In the genomic region with DNA sequence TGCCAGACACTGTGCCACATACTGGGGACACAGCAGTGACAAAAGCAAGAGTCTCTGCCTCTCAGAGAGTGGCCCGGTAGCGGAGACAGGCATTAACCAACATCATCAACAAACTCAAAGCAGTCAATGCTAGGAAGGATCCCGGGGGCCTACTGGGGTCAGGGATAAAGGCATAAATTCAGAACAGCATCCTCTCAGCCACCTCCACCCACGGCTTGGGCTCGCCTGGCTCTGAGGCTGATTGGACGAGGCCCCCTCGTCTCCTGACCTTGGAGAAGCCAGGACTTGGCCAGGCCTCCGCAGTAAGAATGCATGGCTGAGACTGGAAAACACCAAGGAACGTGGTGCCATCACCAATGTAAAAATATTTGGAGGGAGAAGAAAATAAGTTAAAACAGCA, we compare ENCODE assay signal across 15 cellular contexts.
DNase-seq lines count a peak whose midpoint lies in the region; ATAC-seq and TF ChIP-seq lines count a peak whose summit lies in the region.
"Had no signal": no experiment of that assay in that cellular context is flagged by ENCODE, and none has a peak within 500 bp of the region (broad histone marks: within the 10 kb centered on the region; RNA-seq: fewer than 3 reads in every experiment).

No MANE protein-coding gene starts in this region.

- CTCF ChIA-PET in RWPE1 (lab: Yijun Ruan, JAX): no interaction called here

- ATAC-seq in left ventricle myocardium superior (no peak), HG03045 (IDR thresholded peaks at IDR 0.05; ENCODE audit: unreplicated experiment) (no peak)
- ATAC-seq: GM23338 had no signal

- H3K27ac ChIP-seq in right atrium auricular region (no peak overlapping the region), RWPE1 (no peak overlapping the region)
- H3K27ac ChIP-seq: C4-2B, HL-60 had no signal

- no peaks in the 10 kb centered on the region for H3K27me3 ChIP-seq in right atrium auricular region
- H3K27me3 ChIP-seq: BE2C had no signal

- intact Hi-C loops in left ventricle myocardium superior (cut with micrococcal nuclease): no loop called here
- intact Hi-C loops in activated T-helper 2 cell treated with anti-CD3 and anti-CD28 coated beads, Interferon-gamma antibody, Interleukin-2, Interleukin-4, amounts not matched to agents 10 μg/mL and 5 μg/mL and 100 μg/mL, durations not matched to agents 14 hours and 24 hours and 36 hours (cut with micrococcal nuclease): no loop called here

- POLR2A ChIA-PET in RWPE1 (lab: Yijun Ruan, JAX; ENCODE audit: low non-redundant PET): no interaction called here

- no peak overlapping the region for H3K4me3 ChIP-seq in right atrium auricular region
- H3K4me3 ChIP-seq: GM23338 had no signal

- no peaks in the 10 kb centered on the region for H3K4me1 Mint-ChIP-seq in activated T-helper 2 cell treated with anti-CD3 and anti-CD28 coated beads, Interferon-gamma antibody, Interleukin-2, Interleukin-4, amounts not matched to agents 10 μg/mL and 5 μg/mL and 100 μg/mL, durations not matched to agents 14 hours and 24 hours and 36 hours (ENCODE audit: low read depth)
- H3K4me1 Mint-ChIP-seq in nephron (peaks cover 16% of the 10 kb centered on the region), type B pancreatic cell (ENCODE audit: unreplicated experiment) (peaks cover 21% of the 10 kb centered on the region)
- H3K4me1 Mint-ChIP-seq: CD4-positive, alpha-beta memory T cell had no signal

- H3K27ac Mint-ChIP-seq in activated T-helper 2 cell treated with anti-CD3 and anti-CD28 coated beads, Interferon-gamma antibody, Interleukin-2, Interleukin-4, amounts not matched to agents 10 μg/mL and 5 μg/mL and 100 μg/mL, durations not matched to agents 14 hours and 24 hours and 36 hours: no peak overlapping the region
- H3K27ac Mint-ChIP-seq in nephron (peak overlapping the region in 2 of 3 experiments; percentile 47 to 66), type B pancreatic cell (peak overlapping the region; percentile 12)
- H3K27ac Mint-ChIP-seq: CD4-positive, alpha-beta memory T cell; GM23338; H9 had no signal

- no peak overlapping the region for H3K4me3 Mint-ChIP-seq in activated T-helper 2 cell treated with anti-CD3 and anti-CD28 coated beads, Interferon-gamma antibody, Interleukin-2, Interleukin-4, amounts not matched to agents 10 μg/mL and 5 μg/mL and 100 μg/mL, durations not matched to agents 14 hours and 24 hours and 36 hours (ENCODE audit: low read depth)
- H3K4me3 Mint-ChIP-seq in nephron: no peak overlapping the region
- no peak overlapping the region for H3K4me3 Mint-ChIP-seq in type B pancreatic cell
- H3K4me3 Mint-ChIP-seq: CD4-positive, alpha-beta memory T cell; GM23338; H9 had no signal

- no peaks in the 10 kb centered on the region for H3K9me3 Mint-ChIP-seq in activated T-helper 2 cell treated with anti-CD3 and anti-CD28 coated beads, Interferon-gamma antibody, Interleukin-2, Interleukin-4, amounts not matched to agents 10 μg/mL and 5 μg/mL and 100 μg/mL, durations not matched to agents 14 hours and 24 hours and 36 hours
- H3K9me3 Mint-ChIP-seq in nephron (no peaks in the 10 kb centered on the region), type B pancreatic cell (no peaks in the 10 kb centered on the region)
- H3K9me3 Mint-ChIP-seq: CD4-positive, alpha-beta memory T cell; GM23338; H9 had no signal

- H3K27me3 Mint-ChIP-seq in activated T-helper 2 cell treated with anti-CD3 and anti-CD28 coated beads, Interferon-gamma antibody, Interleukin-2, Interleukin-4, amounts not matched to agents 10 μg/mL and 5 μg/mL and 100 μg/mL, durations not matched to agents 14 hours and 24 hours and 36 hours (ENCODE audit: low read depth): peaks cover 2% of the 10 kb centered on the region
- peaks cover 8% of the 10 kb centered on the region for H3K27me3 Mint-ChIP-seq in nephron (ENCODE audit: low read depth)
- H3K27me3 Mint-ChIP-seq in type B pancreatic cell: peaks cover 8% of the 10 kb centered on the region

- DNase-seq in right atrium auricular region (ENCODE audit: low spot score): peak; percentile 47
- DNase-seq in left ventricle myocardium superior: no peak
- peak; percentile 5 for DNase-seq in activated T-helper 2 cell treated with anti-CD3 and anti-CD28 coated beads, Interferon-gamma antibody, Interleukin-2, Interleukin-4, amounts not matched to agents 10 μg/mL and 5 μg/mL and 100 μg/mL, durations not matched to agents 14 hours and 24 hours and 36 hours (ENCODE audit: low spot score)
- DNase-seq in type B pancreatic cell (ENCODE audit: extremely low spot score, unreplicated experiment): peak; percentile 52
- DNase-seq in RWPE1 (ENCODE audit: low spot score): no peak
- DNase-seq in stimulated activated CD4-positive, alpha-beta T cell treated with anti-CD3 and anti-CD28 coated beads, Interleukin-2, amount 100 ng/mL, for 48 hours: no peak
- DNase-seq: BE2C; CD4-positive, alpha-beta memory T cell; DMS79 had no signal

- no peaks in the 10 kb centered on the region for H3K36me3 ChIP-seq in right atrium auricular region
- H3K36me3 ChIP-seq: BE2C had no signal

- TF ChIP-seq CTCF in right atrium auricular region (IDR thresholded peaks at IDR 0.05) (no peak), nephron (IDR thresholded peaks at IDR 0.05; ENCODE audit: unreplicated experiment in 3 of 3) (no peak), type B pancreatic cell (conservative IDR thresholded peaks at IDR 0.05) (no peak), RWPE1 (conservative IDR thresholded peaks at IDR 0.05; ENCODE audit: low read depth) (no peak)

- no peaks in the 10 kb centered on the region for H3K36me3 Mint-ChIP-seq in activated T-helper 2 cell treated with anti-CD3 and anti-CD28 coated beads, Interferon-gamma antibody, Interleukin-2, Interleukin-4, amounts not matched to agents 10 μg/mL and 5 μg/mL and 100 μg/mL, durations not matched to agents 14 hours and 24 hours and 36 hours (ENCODE audit: low read depth)
- no peaks in the 10 kb centered on the region for H3K36me3 Mint-ChIP-seq in nephron (ENCODE audit: low read depth)
- no peaks in the 10 kb centered on the region for H3K36me3 Mint-ChIP-seq in type B pancreatic cell
- H3K36me3 Mint-ChIP-seq: CD4-positive, alpha-beta memory T cell had no signal

- H3K4me1 ChIP-seq in right atrium auricular region: no peaks in the 10 kb centered on the region
- H3K4me1 ChIP-seq: BE2C had no signal

- no peaks in the 10 kb centered on the region for H3K9me3 ChIP-seq in right atrium auricular region
- H3K9me3 ChIP-seq: BE2C had no signal

Comparison
In these comparisons a context has a peak if more than half of its experiments do, and no peak if none do; other contexts are left out.
1. DNase-seq: peak in right atrium auricular region (single experiment), activated T-helper 2 cell treated with anti-CD3 and anti-CD28 coated beads, Interferon-gamma antibody, Interleukin-2, Interleukin-4, amounts not matched to agents 10 μg/mL and 5 μg/mL and 100 μg/mL, durations not matched to agents 14 hours and 24 hours and 36 hours (single experiment) and type B pancreatic cell (single experiment); none in left ventricle myocardium superior (single experiment), RWPE1 (single experiment) and stimulated activated CD4-positive, alpha-beta T cell treated with anti-CD3 and anti-CD28 coated beads, Interleukin-2, amount 100 ng/mL, for 48 hours (0 of 2).